1 cellular context compared by ENCODE assay signal in the genomic region with DNA sequence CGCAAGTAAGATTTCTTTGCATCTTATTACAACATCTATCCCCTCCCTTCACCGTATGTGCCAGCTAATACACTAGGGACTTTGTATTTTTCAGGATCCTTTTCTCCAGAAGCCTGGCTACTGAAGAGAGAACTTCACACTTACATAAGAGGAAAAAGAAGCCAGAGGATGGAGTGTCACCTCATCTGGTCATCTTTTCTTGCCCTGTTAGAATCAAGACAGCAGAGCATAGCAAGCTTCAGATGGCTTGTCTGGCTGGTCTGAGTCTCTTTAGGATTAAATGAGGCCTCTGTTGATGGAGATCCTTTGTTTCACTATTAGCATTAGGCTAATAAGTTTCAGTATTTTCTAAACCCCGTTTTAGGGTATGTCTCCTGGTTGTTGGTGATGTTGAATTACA.
TF ChIP-seq lines count a peak whose summit lies in the region.

No MANE protein-coding gene starts in this region.

TF ChIP-seq in GM23338, 12 proteins besides CTCF, POLR2A, EP300 and RAD21:
- no peak for TF ChIP-seq ZNF114 (CRISPR knock-in tag; IDR thresholded peaks at IDR 0.05)
- no peak for TF ChIP-seq EZH2 (IDR thresholded peaks at IDR 0.05; ENCODE audit: low read depth, unreplicated experiment)
- TF ChIP-seq JUNB (IDR thresholded peaks at IDR 0.05; ENCODE audit: unreplicated experiment): no peak
- no peak for TF ChIP-seq NANOG (IDR thresholded peaks at IDR 0.05; ENCODE audit: borderline replicate concordance)
- TF ChIP-seq STAT1 (IDR thresholded peaks at IDR 0.05; ENCODE audit: unreplicated experiment): no peak
- TF ChIP-seq, protein P1, sequence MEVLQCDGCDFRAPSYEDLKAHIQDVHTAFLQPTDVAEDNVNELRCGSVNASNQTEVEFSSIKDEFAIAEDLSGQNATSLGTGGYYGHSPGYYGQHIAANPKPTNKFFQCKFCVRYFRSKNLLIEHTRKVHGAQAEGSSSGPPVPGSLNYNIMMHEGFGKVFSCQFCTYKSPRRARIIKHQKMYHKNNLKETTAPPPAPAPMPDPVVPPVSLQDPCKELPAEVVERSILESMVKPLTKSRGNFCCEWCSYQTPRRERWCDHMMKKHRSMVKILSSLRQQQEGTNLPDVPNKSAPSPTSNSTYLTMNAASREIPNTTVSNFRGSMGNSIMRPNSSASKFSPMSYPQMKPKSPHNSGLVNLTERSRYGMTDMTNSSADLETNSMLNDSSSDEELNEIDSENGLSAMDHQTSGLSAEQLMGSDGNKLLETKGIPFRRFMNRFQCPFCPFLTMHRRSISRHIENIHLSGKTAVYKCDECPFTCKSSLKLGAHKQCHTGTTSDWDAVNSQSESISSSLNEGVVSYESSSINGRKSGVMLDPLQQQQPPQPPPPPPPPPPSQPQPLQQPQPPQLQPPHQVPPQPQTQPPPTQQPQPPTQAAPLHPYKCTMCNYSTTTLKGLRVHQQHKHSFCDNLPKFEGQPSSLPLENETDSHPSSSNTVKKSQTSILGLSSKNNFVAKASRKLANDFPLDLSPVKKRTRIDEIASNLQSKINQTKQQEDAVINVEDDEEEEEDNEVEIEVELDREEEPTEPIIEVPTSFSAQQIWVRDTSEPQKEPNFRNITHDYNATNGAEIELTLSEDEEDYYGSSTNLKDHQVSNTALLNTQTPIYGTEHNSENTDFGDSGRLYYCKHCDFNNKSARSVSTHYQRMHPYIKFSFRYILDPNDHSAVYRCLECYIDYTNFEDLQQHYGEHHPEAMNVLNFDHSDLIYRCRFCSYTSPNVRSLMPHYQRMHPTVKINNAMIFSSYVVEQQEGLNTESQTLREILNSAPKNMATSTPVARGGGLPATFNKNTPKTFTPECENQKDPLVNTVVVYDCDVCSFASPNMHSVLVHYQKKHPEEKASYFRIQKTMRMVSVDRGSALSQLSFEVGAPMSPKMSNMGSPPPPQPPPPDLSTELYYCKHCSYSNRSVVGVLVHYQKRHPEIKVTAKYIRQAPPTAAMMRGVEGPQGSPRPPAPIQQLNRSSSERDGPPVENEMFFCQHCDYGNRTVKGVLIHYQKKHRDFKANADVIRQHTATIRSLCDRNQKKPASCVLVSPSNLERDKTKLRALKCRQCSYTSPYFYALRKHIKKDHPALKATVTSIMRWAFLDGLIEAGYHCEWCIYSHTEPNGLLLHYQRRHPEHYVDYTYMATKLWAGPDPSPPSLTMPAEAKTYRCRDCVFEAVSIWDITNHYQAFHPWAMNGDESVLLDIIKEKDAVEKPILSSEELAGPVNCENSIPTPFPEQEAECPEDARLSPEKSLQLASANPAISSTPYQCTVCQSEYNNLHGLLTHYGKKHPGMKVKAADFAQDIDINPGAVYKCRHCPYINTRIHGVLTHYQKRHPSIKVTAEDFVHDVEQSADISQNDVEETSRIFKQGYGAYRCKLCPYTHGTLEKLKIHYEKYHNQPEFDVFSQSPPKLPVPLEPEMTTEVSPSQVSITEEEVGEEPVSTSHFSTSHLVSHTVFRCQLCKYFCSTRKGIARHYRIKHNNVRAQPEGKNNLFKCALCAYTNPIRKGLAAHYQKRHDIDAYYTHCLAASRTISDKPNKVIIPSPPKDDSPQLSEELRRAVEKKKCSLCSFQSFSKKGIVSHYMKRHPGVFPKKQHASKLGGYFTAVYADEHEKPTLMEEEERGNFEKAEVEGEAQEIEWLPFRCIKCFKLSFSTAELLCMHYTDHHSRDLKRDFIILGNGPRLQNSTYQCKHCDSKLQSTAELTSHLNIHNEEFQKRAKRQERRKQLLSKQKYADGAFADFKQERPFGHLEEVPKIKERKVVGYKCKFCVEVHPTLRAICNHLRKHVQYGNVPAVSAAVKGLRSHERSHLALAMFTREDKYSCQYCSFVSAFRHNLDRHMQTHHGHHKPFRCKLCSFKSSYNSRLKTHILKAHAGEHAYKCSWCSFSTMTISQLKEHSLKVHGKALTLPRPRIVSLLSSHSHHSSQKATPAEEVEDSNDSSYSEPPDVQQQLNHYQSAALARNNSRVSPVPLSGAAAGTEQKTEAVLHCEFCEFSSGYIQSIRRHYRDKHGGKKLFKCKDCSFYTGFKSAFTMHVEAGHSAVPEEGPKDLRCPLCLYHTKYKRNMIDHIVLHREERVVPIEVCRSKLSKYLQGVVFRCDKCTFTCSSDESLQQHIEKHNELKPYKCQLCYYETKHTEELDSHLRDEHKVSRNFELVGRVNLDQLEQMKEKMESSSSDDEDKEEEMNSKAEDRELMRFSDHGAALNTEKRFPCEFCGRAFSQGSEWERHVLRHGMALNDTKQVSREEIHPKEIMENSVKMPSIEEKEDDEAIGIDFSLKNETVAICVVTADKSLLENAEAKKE (CRISPR knock-in tag; IDR thresholded peaks at IDR 0.05): no peak
- TF ChIP-seq, protein P2, sequence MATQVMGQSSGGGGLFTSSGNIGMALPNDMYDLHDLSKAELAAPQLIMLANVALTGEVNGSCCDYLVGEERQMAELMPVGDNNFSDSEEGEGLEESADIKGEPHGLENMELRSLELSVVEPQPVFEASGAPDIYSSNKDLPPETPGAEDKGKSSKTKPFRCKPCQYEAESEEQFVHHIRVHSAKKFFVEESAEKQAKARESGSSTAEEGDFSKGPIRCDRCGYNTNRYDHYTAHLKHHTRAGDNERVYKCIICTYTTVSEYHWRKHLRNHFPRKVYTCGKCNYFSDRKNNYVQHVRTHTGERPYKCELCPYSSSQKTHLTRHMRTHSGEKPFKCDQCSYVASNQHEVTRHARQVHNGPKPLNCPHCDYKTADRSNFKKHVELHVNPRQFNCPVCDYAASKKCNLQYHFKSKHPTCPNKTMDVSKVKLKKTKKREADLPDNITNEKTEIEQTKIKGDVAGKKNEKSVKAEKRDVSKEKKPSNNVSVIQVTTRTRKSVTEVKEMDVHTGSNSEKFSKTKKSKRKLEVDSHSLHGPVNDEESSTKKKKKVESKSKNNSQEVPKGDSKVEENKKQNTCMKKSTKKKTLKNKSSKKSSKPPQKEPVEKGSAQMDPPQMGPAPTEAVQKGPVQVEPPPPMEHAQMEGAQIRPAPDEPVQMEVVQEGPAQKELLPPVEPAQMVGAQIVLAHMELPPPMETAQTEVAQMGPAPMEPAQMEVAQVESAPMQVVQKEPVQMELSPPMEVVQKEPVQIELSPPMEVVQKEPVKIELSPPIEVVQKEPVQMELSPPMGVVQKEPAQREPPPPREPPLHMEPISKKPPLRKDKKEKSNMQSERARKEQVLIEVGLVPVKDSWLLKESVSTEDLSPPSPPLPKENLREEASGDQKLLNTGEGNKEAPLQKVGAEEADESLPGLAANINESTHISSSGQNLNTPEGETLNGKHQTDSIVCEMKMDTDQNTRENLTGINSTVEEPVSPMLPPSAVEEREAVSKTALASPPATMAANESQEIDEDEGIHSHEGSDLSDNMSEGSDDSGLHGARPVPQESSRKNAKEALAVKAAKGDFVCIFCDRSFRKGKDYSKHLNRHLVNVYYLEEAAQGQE (IDR thresholded peaks at IDR 0.05; ENCODE audit: unreplicated experiment): no peak
- TF ChIP-seq ZNF331 (CRISPR knock-in tag; IDR thresholded peaks at IDR 0.05; ENCODE audit: low read depth): no peak
- no peak for TF ChIP-seq POLR2AphosphoS5 (IDR thresholded peaks at IDR 0.05; ENCODE audit: low read depth)
- no peak for TF ChIP-seq CREB1 (CRISPR knock-in tag; IDR thresholded peaks at IDR 0.05; ENCODE audit: low read depth)
